8 cellular contexts compared by ENCODE assay signal in the genomic region with DNA sequence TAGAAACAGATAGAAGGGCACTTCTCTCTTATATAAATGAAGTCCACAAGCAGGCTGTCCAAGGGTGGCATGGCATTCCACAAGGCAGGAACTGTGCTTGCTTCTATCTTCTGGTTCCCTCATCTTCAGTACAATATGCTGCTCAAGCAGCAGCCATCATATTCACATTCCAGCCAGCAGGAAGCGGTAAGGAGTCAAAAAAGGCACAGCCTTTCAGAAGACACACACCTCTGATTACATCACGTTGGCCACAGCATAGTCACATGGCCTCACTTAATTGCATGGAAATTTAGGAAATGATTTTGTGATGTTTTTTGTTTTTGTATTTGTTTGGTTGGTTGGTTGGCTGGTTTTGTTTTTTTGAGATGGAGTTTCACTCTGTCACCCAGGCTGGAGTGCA. TPM values are rescaled to one million over a fixed set of nuclear protein-coding genes. Genes with fewer than 3 reads are reported as not detected.
DNase-seq lines count a peak whose midpoint lies in the region; TF ChIP-seq lines count a peak whose summit lies in the region.
"Had no signal": no experiment of that assay in that cellular context is flagged by ENCODE, and none has a peak within 500 bp of the region (broad histone marks: within the 10 kb centered on the region; RNA-seq: fewer than 3 reads in every experiment).

No MANE protein-coding gene starts in this region.

- no peaks in the 10 kb centered on the region for H4K20me1 ChIP-seq in OCI-LY7 (ENCODE audit: insufficient read depth, low read length)

- H3K27ac Mint-ChIP-seq in CD4-positive, alpha-beta memory T cell, result no peak overlapping the region
- H3K27ac Mint-ChIP-seq: natural killer cell treated with Interleukin-12 subunit alpha and Interleukin-12 subunit beta and Interleukin-15 and Interleukin-18, amount 100 ng/mL, for 72 hours had no signal

- no peak overlapping the region for H3K4me2 ChIP-seq in OCI-LY7 (ENCODE audit: low read length)

- no peaks in the 10 kb centered on the region for H3K9me3 ChIP-seq in OCI-LY7 (ENCODE audit: low read length)
- H3K9me3 ChIP-seq in CD4-positive, alpha-beta memory T cell (ENCODE audit: control insufficient read depth in 1 of 2, low read length in 2 of 2), result no peaks in the 10 kb centered on the region

- no peaks in the 10 kb centered on the region for H3K36me3 Mint-ChIP-seq in CD4-positive, alpha-beta memory T cell
- H3K36me3 Mint-ChIP-seq: natural killer cell treated with Interleukin-12 subunit alpha and Interleukin-12 subunit beta and Interleukin-15 and Interleukin-18, amount 100 ng/mL, for 72 hours had no signal

- H3K27me3 ChIP-seq in CD4-positive, alpha-beta memory T cell (ENCODE audit: insufficient read depth, low read length), result peaks cover 4% of the 10 kb centered on the region

- no peaks in the 10 kb centered on the region for H3K4me1 ChIP-seq in OCI-LY7 (ENCODE audit: insufficient read depth, low read length, poor library complexity, severe bottlenecking)
- H3K4me1 ChIP-seq in CD4-positive, alpha-beta memory T cell (ENCODE audit: insufficient read depth, low read length), result no peaks in the 10 kb centered on the region

- H3K9me2 ChIP-seq in OCI-LY7 (ENCODE audit: insufficient read depth, low read length), result no peaks in the 10 kb centered on the region

- H3K27me3 Mint-ChIP-seq in CD4-positive, alpha-beta memory T cell, result peaks cover 10 to 13% of the 10 kb centered on the region in 2 donors

- H3K4me3 Mint-ChIP-seq in CD4-positive, alpha-beta memory T cell, result no peak overlapping the region
- H3K4me3 Mint-ChIP-seq: natural killer cell treated with Interleukin-12 subunit alpha and Interleukin-12 subunit beta and Interleukin-15 and Interleukin-18, amount 100 ng/mL, for 72 hours had no signal

- H3K4me3 ChIP-seq in OCI-LY7 (ENCODE audit: low read depth, low read length, poor library complexity, severe bottlenecking), result no peak overlapping the region
- H3K4me3 ChIP-seq in CD4-positive, alpha-beta memory T cell (ENCODE audit: low read length in 2 of 2), result no peak overlapping the region

- peak; percentile 19 for DNase-seq in GM04503 (ENCODE audit: low read depth)
- DNase-seq in OCI-LY7 (ENCODE audit: low spot score), result no peak
- DNase-seq in islet precursor cell, result peak; percentile 68
- no peak for DNase-seq in CD4-positive, alpha-beta memory T cell
- DNase-seq in GF-D8 (lab: John Stamatoyannopoulos, UW), result no peak
- no peak for DNase-seq in activated naive CD4-positive, alpha-beta T cell treated with Interleukin-2 at 50 U/mL for 16 hours

- no peaks in the 10 kb centered on the region for H3K79me2 ChIP-seq in OCI-LY7 (ENCODE audit: insufficient read depth, low read depth, low read length)

- H3K27ac ChIP-seq in OCI-LY7 (ENCODE audit: low read depth, low read length, poor library complexity, severe bottlenecking), result no peak overlapping the region
- H3K27ac ChIP-seq in CD4-positive, alpha-beta memory T cell (ENCODE audit: low read depth, low read length), result no peak overlapping the region

- intact Hi-C loops in OCI-LY7 (cut with micrococcal nuclease; ENCODE audit: unreplicated experiment), result no loop called here
- intact Hi-C loops in CD4-positive, alpha-beta memory T cell (cut with micrococcal nuclease), result no loop called here

- peak; percentile 32; the same call in 1 of the 2 replicates for TF ChIP-seq CTCF in OCI-LY7 (conservative IDR thresholded peaks at IDR 0.05; ENCODE audit: low read length)

- H3K36me3 ChIP-seq in OCI-LY7 (ENCODE audit: insufficient read depth, low read length), result no peaks in the 10 kb centered on the region
- no peaks in the 10 kb centered on the region for H3K36me3 ChIP-seq in CD4-positive, alpha-beta memory T cell (ENCODE audit: insufficient read depth, low read length)

- CTCF ChIA-PET in OCI-LY7 (lab: Charles Lee; ENCODE audit: unreplicated experiment), result no interaction called here
- CTCF ChIA-PET in CD4-positive, alpha-beta memory T cell (lab: Charles Lee; ENCODE audit: partially characterized antibody), result interaction anchor here (1.2 kb wide), 1 partner anchor 9 kb away, joined by 4 read pairs; no protein-coding TSS in a partner anchor

- BruUV-seq in OCI-LY7 (replicated peaks; lab: Mats Ljungman, UMichigan), result no TSS peak

- POLR2A ChIA-PET in OCI-LY7 (lab: Charles Lee), result no interaction called here
- POLR2A ChIA-PET in CD4-positive, alpha-beta memory T cell (lab: Charles Lee; ENCODE audit: partially characterized antibody), result no interaction called here

- H3K9me3 Mint-ChIP-seq in CD4-positive, alpha-beta memory T cell, result no peaks in the 10 kb centered on the region
- H3K9me3 Mint-ChIP-seq: natural killer cell treated with Interleukin-12 subunit alpha and Interleukin-12 subunit beta and Interleukin-15 and Interleukin-18, amount 100 ng/mL, for 72 hours had no signal

- no peaks in the 10 kb centered on the region for H3K4me1 Mint-ChIP-seq in CD4-positive, alpha-beta memory T cell

- H2AFZ ChIP-seq in OCI-LY7 (ENCODE audit: low read length), result no peak overlapping the region

RNA-seq across cellular contexts. Expression of a gene that starts 19.0 kb away (rescaled TPM):
- total RNA-seq in OCI-LY7 (2014; rRNA removed; shearing (Covaris generic)), result not detected in 2 replicates
- total RNA-seq in OCI-LY7 (2022), result not detected in 2 replicates
- total RNA-seq in CD4-positive, alpha-beta memory T cell, result not detected
- not detected for polyA plus RNA-seq in CD4-positive, alpha-beta memory T cell
- total RNA-seq: natural killer cell treated with Interleukin-12 subunit alpha and Interleukin-12 subunit beta and Interleukin-15 and Interleukin-18, amount 100 ng/mL, for 72 hours had no signal

RNA-seq across cellular contexts. Expression of a gene that starts 19.2 kb away (rescaled TPM):
- not detected in 2 replicates for total RNA-seq in OCI-LY7 (2014; rRNA removed; shearing (Covaris generic))
- total RNA-seq in OCI-LY7 (2022), result not detected in 2 replicates
- not detected for total RNA-seq in CD4-positive, alpha-beta memory T cell
- not detected for polyA plus RNA-seq in CD4-positive, alpha-beta memory T cell
- total RNA-seq: natural killer cell treated with Interleukin-12 subunit alpha and Interleukin-12 subunit beta and Interleukin-15 and Interleukin-18, amount 100 ng/mL, for 72 hours; urinary bladder had no signal

RNA-seq across cellular contexts. Expression of a gene that starts 20.1 kb away (rescaled TPM):
- total RNA-seq in OCI-LY7 (2014; rRNA removed; shearing (Covaris generic)), result 43.6 and 51.3 TPM in 2 replicates
- total RNA-seq in OCI-LY7 (2022), result 142 and 148 TPM in 2 replicates
- total RNA-seq in CD4-positive, alpha-beta memory T cell, result 100 to 1,000 TPM; 133 to 156 TPM
- polyA plus RNA-seq in CD4-positive, alpha-beta memory T cell, result 100 to 1,000 TPM; 166 to 171 TPM

RNA-seq across cellular contexts. Expression of a gene that starts 53.7 kb away (rescaled TPM):
- total RNA-seq in OCI-LY7 (2014; rRNA removed; shearing (Covaris generic)), result not detected in 2 replicates
- not detected in 2 replicates for total RNA-seq in OCI-LY7 (2022)
- not detected for total RNA-seq in CD4-positive, alpha-beta memory T cell
- polyA plus RNA-seq in CD4-positive, alpha-beta memory T cell, result not detected
- total RNA-seq: natural killer cell treated with Interleukin-12 subunit alpha and Interleukin-12 subunit beta and Interleukin-15 and Interleukin-18, amount 100 ng/mL, for 72 hours; urinary bladder had no signal
- polyA plus RNA-seq: urinary bladder had no signal

Comparison
In these comparisons a context has a peak if more than half of its experiments do, and no peak if none do; other contexts are left out.
1. DNase-seq: peak in GM04503 (single experiment) and islet precursor cell (single experiment); none in OCI-LY7 (single experiment), CD4-positive, alpha-beta memory T cell (0 of 5), GF-D8 (single experiment) and activated naive CD4-positive, alpha-beta T cell treated with Interleukin-2 at 50 U/mL for 16 hours (single experiment).